In the genomic region with DNA sequence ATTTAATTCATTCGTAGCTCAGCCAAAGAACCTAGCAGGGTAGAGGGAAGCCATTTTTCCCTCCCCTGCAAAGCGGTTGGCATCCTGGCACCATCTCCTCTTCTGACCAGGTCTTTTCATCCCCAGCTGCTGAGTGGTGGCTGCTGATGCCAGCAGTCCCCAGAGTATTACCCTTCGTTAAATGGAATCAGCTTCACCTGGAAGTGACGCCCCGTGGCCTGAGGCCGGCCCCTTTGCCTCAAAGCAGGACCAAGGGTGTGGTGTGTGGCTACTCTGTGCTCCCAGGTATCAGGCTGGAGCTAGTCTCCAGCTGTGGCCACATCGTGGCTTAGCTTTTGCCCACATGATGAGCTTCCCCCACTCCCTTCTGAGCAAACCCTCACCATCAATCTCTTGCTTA, we compare ENCODE assay signal across 16 cellular contexts. TPM values are rescaled to one million over a fixed set of nuclear protein-coding genes. Genes with fewer than 3 reads are reported as not detected.
DNase-seq lines count a peak whose midpoint lies in the region; ATAC-seq and TF ChIP-seq lines count a peak whose summit lies in the region.
"Had no signal": no experiment of that assay in that cellular context is flagged by ENCODE, and none has a peak within 500 bp of the region (broad histone marks: within the 10 kb centered on the region; RNA-seq: fewer than 3 reads in every experiment).

No MANE protein-coding gene starts in this region.

- H3K9me2 ChIP-seq in GM23338 (ENCODE audit: insufficient read depth) = peaks cover 4% of the 10 kb centered on the region; the same call in 1 of the 2 replicates

- ATAC-seq in T-helper 17 cell = no peak
- no peak for ATAC-seq in stimulated activated effector memory CD8-positive, alpha-beta T cell treated with anti-CD3 and anti-CD28 coated beads, Interleukin-12 subunit alpha, Interleukin-12 subunit beta, amount 100 ng/mL, for 72 hours
- no peak for ATAC-seq in GM23338

- no peak overlapping the region for H3K4me2 ChIP-seq in GM23338

- H3K4me3 Mint-ChIP-seq in T-helper 17 cell (no peak overlapping the region), GM23338 (no peak overlapping the region)
- no peak overlapping the region for H3K4me3 Mint-ChIP-seq in activated T-helper 1 cell treated with anti-CD3 and anti-CD28 coated beads, Interleukin-12 subunit alpha, Interleukin-12 subunit beta, Interleukin-2, Interleukin-4 antibody, amounts not matched to agents 30 ng/mL and 10 ng/mL and 1 ng/mL, durations not matched to agents 14 hours and 24 hours and 36 hours
- no peak overlapping the region for H3K4me3 Mint-ChIP-seq in stimulated activated effector memory CD8-positive, alpha-beta T cell treated with anti-CD3 and anti-CD28 coated beads, Interleukin-12 subunit alpha, Interleukin-12 subunit beta, amount 100 ng/mL, for 72 hours
- H3K4me3 Mint-ChIP-seq: CD4-positive, alpha-beta memory T cell; HFFc6 had no signal

- no peaks in the 10 kb centered on the region for H3K9me3 Mint-ChIP-seq in activated T-helper 1 cell treated with anti-CD3 and anti-CD28 coated beads, Interleukin-12 subunit alpha, Interleukin-12 subunit beta, Interleukin-2, Interleukin-4 antibody, amounts not matched to agents 30 ng/mL and 10 ng/mL and 1 ng/mL, durations not matched to agents 14 hours and 24 hours and 36 hours
- no peaks in the 10 kb centered on the region for H3K9me3 Mint-ChIP-seq in stimulated activated effector memory CD8-positive, alpha-beta T cell treated with anti-CD3 and anti-CD28 coated beads, Interleukin-12 subunit alpha, Interleukin-12 subunit beta, amount 100 ng/mL, for 72 hours
- H3K9me3 Mint-ChIP-seq in GM23338 = no peaks in the 10 kb centered on the region
- H3K9me3 Mint-ChIP-seq: HFFc6 had no signal

- H3F3A ChIP-seq in GM23338 (replicated peaks; ENCODE audit: low read depth) = no peaks in the 10 kb centered on the region

- intact Hi-C loops in activated T-helper 1 cell treated with anti-CD3 and anti-CD28 coated beads, Interleukin-12 subunit alpha, Interleukin-12 subunit beta, Interleukin-2, Interleukin-4 antibody, amounts not matched to agents 30 ng/mL and 10 ng/mL and 1 ng/mL, durations not matched to agents 14 hours and 24 hours and 36 hours (cut with micrococcal nuclease) = loop anchor here (5.0 kb wide), 1 partner anchor 41 kb away; no protein-coding TSS in a partner anchor
- intact Hi-C loops in esophagus muscularis mucosa (cut with DNase I) = no loop called here

- TF ChIP-seq POLR2A in esophagus muscularis mucosa (IDR thresholded peaks at IDR 0.05; ENCODE audit: low read depth) = no peak

- H3K27me3 ChIP-seq in esophagus muscularis mucosa = no peaks in the 10 kb centered on the region
- H3K27me3 ChIP-seq in GM23338 (ENCODE audit: insufficient read depth) = no peaks in the 10 kb centered on the region

- H3K27me3 Mint-ChIP-seq in T-helper 17 cell = no peaks in the 10 kb centered on the region
- no peaks in the 10 kb centered on the region for H3K27me3 Mint-ChIP-seq in activated T-helper 1 cell treated with anti-CD3 and anti-CD28 coated beads, Interleukin-12 subunit alpha, Interleukin-12 subunit beta, Interleukin-2, Interleukin-4 antibody, amounts not matched to agents 30 ng/mL and 10 ng/mL and 1 ng/mL, durations not matched to agents 14 hours and 24 hours and 36 hours (ENCODE audit: insufficient read depth)
- H3K27me3 Mint-ChIP-seq in GM23338 (ENCODE audit: insufficient read depth, low read depth, poor library complexity) = no peaks in the 10 kb centered on the region
- H3K27me3 Mint-ChIP-seq: CD4-positive, alpha-beta memory T cell had no signal

- no peaks in the 10 kb centered on the region for H3K9me3 ChIP-seq in T-helper 17 cell (ENCODE audit: control insufficient read depth, low read length, poor library complexity, severe bottlenecking)
- no peaks in the 10 kb centered on the region for H3K9me3 ChIP-seq in esophagus muscularis mucosa
- H3K9me3 ChIP-seq: HAP-1 had no signal

- H3K4me3 ChIP-seq in esophagus muscularis mucosa (no peak overlapping the region), GM23338 (no peak overlapping the region)
- H3K4me3 ChIP-seq: HAP-1 had no signal

- DNase-seq in T-helper 17 cell (no peak), esophagus muscularis mucosa (ENCODE audit: extremely low spot score) (peak; percentile 62), KG1 (lab: John Stamatoyannopoulos, UW) (no peak), GM23338 (ENCODE audit: low spot score) (no peak)
- no peak for DNase-seq in activated T-helper 1 cell treated with anti-CD3 and anti-CD28 coated beads, Interleukin-12 subunit alpha, Interleukin-12 subunit beta, Interleukin-2, Interleukin-4 antibody, amounts not matched to agents 30 ng/mL and 10 ng/mL and 1 ng/mL, durations not matched to agents 14 hours and 24 hours and 36 hours (ENCODE audit: low spot score)
- no peak for DNase-seq in stimulated activated effector memory CD8-positive, alpha-beta T cell treated with anti-CD3 and anti-CD28 coated beads, Interleukin-12 subunit alpha, Interleukin-12 subunit beta, amount 100 ng/mL, for 72 hours (ENCODE audit: low spot score in 2 of 2)
- DNase-seq: C1 segment of cervical spinal cord; Calu3; CD4-positive, alpha-beta memory T cell; COR-L47; DMS53; DMS79 treated with DMSO at 0.1 percent for 48 hours; GF-D8; GOT3; HFFc6 had no signal

- no peak for TF ChIP-seq CTCF in esophagus muscularis mucosa (IDR thresholded peaks at IDR 0.05)
- no peak for TF ChIP-seq CTCF in GM23338 (conservative IDR thresholded peaks at IDR 0.05; ENCODE audit: low read depth in 2 of 2)

- H3K27ac Mint-ChIP-seq in T-helper 17 cell (peak overlapping the region; percentile 49), GM23338 (no peak overlapping the region)
- H3K27ac Mint-ChIP-seq in activated T-helper 1 cell treated with anti-CD3 and anti-CD28 coated beads, Interleukin-12 subunit alpha, Interleukin-12 subunit beta, Interleukin-2, Interleukin-4 antibody, amounts not matched to agents 30 ng/mL and 10 ng/mL and 1 ng/mL, durations not matched to agents 14 hours and 24 hours and 36 hours = peak overlapping the region; percentile 34
- peak overlapping the region; percentile 5 for H3K27ac Mint-ChIP-seq in stimulated activated effector memory CD8-positive, alpha-beta T cell treated with anti-CD3 and anti-CD28 coated beads, Interleukin-12 subunit alpha, Interleukin-12 subunit beta, amount 100 ng/mL, for 72 hours
- H3K27ac Mint-ChIP-seq: HFFc6 had no signal

- TF ChIP-seq EP300 in esophagus muscularis mucosa (IDR thresholded peaks at IDR 0.05) = no peak

- no peaks in the 10 kb centered on the region for H3K79me2 ChIP-seq in GM23338 (replicated peaks; ENCODE audit: insufficient read depth)

- H3K27ac ChIP-seq in esophagus muscularis mucosa (replicated peaks in 1 of 4) (no peak overlapping the region), GM23338 (ENCODE audit: low read depth) (no peak overlapping the region)

- 86% methylated on average over 3 of the region's 7 CpGs for WGBS in esophagus muscularis mucosa

- H3K36me3 Mint-ChIP-seq in T-helper 17 cell (ENCODE audit: low read depth) (peaks cover 13% of the 10 kb centered on the region), GM23338 (ENCODE audit: low read depth) (no peaks in the 10 kb centered on the region)
- peaks cover 66% of the 10 kb centered on the region for H3K36me3 Mint-ChIP-seq in activated T-helper 1 cell treated with anti-CD3 and anti-CD28 coated beads, Interleukin-12 subunit alpha, Interleukin-12 subunit beta, Interleukin-2, Interleukin-4 antibody, amounts not matched to agents 30 ng/mL and 10 ng/mL and 1 ng/mL, durations not matched to agents 14 hours and 24 hours and 36 hours (ENCODE audit: low read depth)
- H3K36me3 Mint-ChIP-seq in stimulated activated effector memory CD8-positive, alpha-beta T cell treated with anti-CD3 and anti-CD28 coated beads, Interleukin-12 subunit alpha, Interleukin-12 subunit beta, amount 100 ng/mL, for 72 hours = peaks cover 42% of the 10 kb centered on the region

- peaks cover 6 to 8% (median 7%) of the 10 kb centered on the region in 4 donors for H3K4me1 ChIP-seq in esophagus muscularis mucosa
- H3K4me1 ChIP-seq in GM23338 (ENCODE audit: insufficient read depth) = no peaks in the 10 kb centered on the region
- H3K4me1 ChIP-seq: HAP-1 had no signal

- H2AFZ ChIP-seq in GM23338 = no peak overlapping the region

- H3K36me3 ChIP-seq in esophagus muscularis mucosa = peaks cover 0 to 42% (median 24%) of the 10 kb centered on the region in 4 donors
- no peaks in the 10 kb centered on the region for H3K36me3 ChIP-seq in GM23338 (ENCODE audit: insufficient read depth)
- H3K36me3 ChIP-seq: HAP-1 had no signal

- H4K20me1 ChIP-seq in GM23338 (replicated peaks; ENCODE audit: insufficient read depth) = no peaks in the 10 kb centered on the region

- peaks cover 10% of the 10 kb centered on the region for H3K4me1 Mint-ChIP-seq in T-helper 17 cell
- H3K4me1 Mint-ChIP-seq in activated T-helper 1 cell treated with anti-CD3 and anti-CD28 coated beads, Interleukin-12 subunit alpha, Interleukin-12 subunit beta, Interleukin-2, Interleukin-4 antibody, amounts not matched to agents 30 ng/mL and 10 ng/mL and 1 ng/mL, durations not matched to agents 14 hours and 24 hours and 36 hours (ENCODE audit: low read depth) = peaks cover 17% of the 10 kb centered on the region
- H3K4me1 Mint-ChIP-seq in stimulated activated effector memory CD8-positive, alpha-beta T cell treated with anti-CD3 and anti-CD28 coated beads, Interleukin-12 subunit alpha, Interleukin-12 subunit beta, amount 100 ng/mL, for 72 hours = peaks cover 9% of the 10 kb centered on the region
- H3K4me1 Mint-ChIP-seq in GM23338 = peaks cover 4% of the 10 kb centered on the region

TF ChIP-seq in GM23338, 12 proteins besides CTCF, POLR2A, EP300 and RAD21 (continues in another document):
- no peak for TF ChIP-seq ZNF331 (CRISPR knock-in tag; IDR thresholded peaks at IDR 0.05; ENCODE audit: low read depth)
- TF ChIP-seq POLR2AphosphoS5 (IDR thresholded peaks at IDR 0.05; ENCODE audit: low read depth) = no peak
- TF ChIP-seq STAT1 (IDR thresholded peaks at IDR 0.05; ENCODE audit: unreplicated experiment) = no peak
- no peak for TF ChIP-seq ETS1 (IDR thresholded peaks at IDR 0.05)
- TF ChIP-seq JUNB (IDR thresholded peaks at IDR 0.05; ENCODE audit: unreplicated experiment) = no peak

RNA-seq across cellular contexts. Expression of gene SP100, which starts 12.3 kb away (rescaled TPM):
- 100 to 1,000 TPM; 220 to 246 TPM for total RNA-seq in T-helper 17 cell
- 161 and 171 TPM in 2 replicates for total RNA-seq in activated T-helper 1 cell treated with anti-CD3 and anti-CD28 coated beads, Interleukin-12 subunit alpha, Interleukin-12 subunit beta, Interleukin-2, Interleukin-4 antibody, amounts not matched to agents 30 ng/mL and 10 ng/mL and 1 ng/mL, durations not matched to agents 14 hours and 24 hours and 36 hours
- total RNA-seq in esophagus muscularis mucosa = 10 to 100 TPM; 83.8 to 95.5 (median 92.1) TPM
- 0.73 TPM in 1 of 2 replicates, not detected in the other for total RNA-seq in GM23338 (2014; rRNA removed; shearing (Covaris generic))
- polyA plus RNA-seq in GM23338 (2016; fragmentation: Nextera tagmentation; extraction: Ambion mirVana) = 0.44 and 0.47 TPM in 2 replicates

Comparison
In these comparisons a context has a peak if more than half of its experiments do, and no peak if none do; other contexts are left out.
1. RNA of gene SP100, which starts 12.3 kb away (total RNA-seq): 220 to 246 TPM in T-helper 17 cell, 161 to 171 TPM in activated T-helper 1 cell treated with anti-CD3 and anti-CD28 coated beads, Interleukin-12 subunit alpha, Interleukin-12 subunit beta, Interleukin-2, Interleukin-4 antibody, amounts not matched to agents 30 ng/mL and 10 ng/mL and 1 ng/mL, durations not matched to agents 14 hours and 24 hours and 36 hours and 83.8 to 95.5 TPM in esophagus muscularis mucosa; 0.73 TPM in GM23338; every median in the first group is over 10 times any median in the second.